Comparison of ENCODE assay signal across 12 cellular contexts in genomic region chr21:46091631-46092025, GRCh38. TPM values are rescaled to one million over a fixed set of nuclear protein-coding genes. Genes with fewer than 3 reads are reported as not detected.
DNase-seq lines count a peak whose midpoint lies in the region; ATAC-seq and TF ChIP-seq lines count a peak whose summit lies in the region.
"Had no signal": no experiment of that assay in that cellular context is flagged by ENCODE, and none has a peak within 500 bp of the region (broad histone marks: within the 10 kb centered on the region; RNA-seq: fewer than 3 reads in every experiment).

No MANE protein-coding gene starts in this region.

- peak overlapping the region; percentile 98 for H2BK120ac ChIP-seq in IMR-90 (ENCODE audit: low read depth, low read length)

- H3K4ac ChIP-seq in IMR-90 (ENCODE audit: low read depth, low read length), result peak overlapping the region; percentile 99

- H3K4me3 Mint-ChIP-seq in natural killer cell treated with Interleukin-12 subunit alpha and Interleukin-12 subunit beta and Interleukin-15 and Interleukin-18, amount 100 ng/mL, for 72 hours, result no peak overlapping the region
- H3K4me3 Mint-ChIP-seq: activated CD8-positive, alpha-beta T cell treated with anti-CD3 and anti-CD28 coated beads for 36 hours; activated naive CD4-positive, alpha-beta T cell treated with anti-CD3 and anti-CD28 coated beads, Interleukin-2, amount 50 U/mL, for 24 hours; stimulated activated naive B cell treated with anti-CD40 and anti-IgM and Interleukin-4, amounts not matched to agents 10 μg/mL and 1 μg/mL and 100 μg/mL, for 72 hours had no signal

- peak overlapping the region; percentile 83 for H3K18ac ChIP-seq in IMR-90 (ENCODE audit: low read depth, low read length)

- H2AFZ ChIP-seq in IMR-90 (replicated peaks; ENCODE audit: low read length, poor library complexity), result peak overlapping the region; percentile 76

- peaks cover 18% of the 10 kb centered on the region for H3K9me3 Mint-ChIP-seq in natural killer cell treated with Interleukin-12 subunit alpha and Interleukin-12 subunit beta and Interleukin-15 and Interleukin-18, amount 100 ng/mL, for 72 hours

- peak overlapping the region; percentile 92 for H2AK9ac ChIP-seq in IMR-90 (replicated peaks; ENCODE audit: low read depth, low read length, poor library complexity)

- H3K56ac ChIP-seq in IMR-90 (ENCODE audit: extremely low read depth, insufficient read depth, low read length), result peak overlapping the region; percentile 94

- H2BK5ac ChIP-seq in IMR-90 (ENCODE audit: low read depth, low read length, poor library complexity, severe bottlenecking), result peak overlapping the region; percentile 87

- TF ChIP-seq POLR2A in IMR-90 (IDR thresholded peaks at IDR 0.05; ENCODE audit: low read depth, low read length), result no peak; the same call in 1 of the 2 replicates
- TF ChIP-seq POLR2A in esophagus muscularis mucosa (IDR thresholded peaks at IDR 0.05; ENCODE audit: low read depth), result no peak
- TF ChIP-seq POLR2A in tibial nerve (IDR thresholded peaks at IDR 0.05), result no peak

- peaks cover 5 to 7% of the 10 kb centered on the region in 2 donors for H3K4me1 Mint-ChIP-seq in natural killer cell treated with Interleukin-12 subunit alpha and Interleukin-12 subunit beta and Interleukin-15 and Interleukin-18, amount 100 ng/mL, for 72 hours (ENCODE audit: low read depth in 2 of 2)
- H3K4me1 Mint-ChIP-seq: activated naive CD4-positive, alpha-beta T cell treated with anti-CD3 and anti-CD28 coated beads, Interleukin-2, amount 50 U/mL, for 24 hours had no signal

- H3K27me3 ChIP-seq in IMR-90 (ENCODE audit: control insufficient read depth, insufficient read depth, low read length) (no peaks in the 10 kb centered on the region), esophagus muscularis mucosa (no peaks in the 10 kb centered on the region), tibial nerve (no peaks in the 10 kb centered on the region)

- peak overlapping the region; percentile 96 for H2BK20ac ChIP-seq in IMR-90 (ENCODE audit: low read depth, low read length)

- peaks cover 13 to 23% of the 10 kb centered on the region in 2 donors for H3K27me3 Mint-ChIP-seq in natural killer cell treated with Interleukin-12 subunit alpha and Interleukin-12 subunit beta and Interleukin-15 and Interleukin-18, amount 100 ng/mL, for 72 hours
- H3K27me3 Mint-ChIP-seq: activated CD8-positive, alpha-beta T cell treated with anti-CD3 and anti-CD28 coated beads for 36 hours; activated naive CD4-positive, alpha-beta T cell treated with anti-CD3 and anti-CD28 coated beads, Interleukin-2, amount 50 U/mL, for 24 hours had no signal

- H3K23ac ChIP-seq in IMR-90 (ENCODE audit: low read depth, low read length), result peak overlapping the region; percentile 66

- H3K4me3 ChIP-seq in IMR-90 (ENCODE audit: insufficient read depth, low read depth, low read length) (no peak overlapping the region; the same call in 1 of the 2 replicates), esophagus muscularis mucosa (peak overlapping the region; percentile 34 to 51 (median 37)), tibial nerve (no peak overlapping the region)

- POLR2A ChIA-PET in IMR-90 (lab: Charles Lee; ENCODE audit: unreplicated experiment), result interaction anchor here (1.2 to 1.3 kb wide), 3 partner anchors 13 to 118 kb away, joined by 4 to 6 read pairs (median 5); no protein-coding TSS in a partner anchor

- H3K36me3 ChIP-seq in IMR-90 (ENCODE audit: control insufficient read depth, insufficient read depth, low read length) (no peaks in the 10 kb centered on the region), esophagus muscularis mucosa (no peaks in the 10 kb centered on the region), tibial nerve (no peaks in the 10 kb centered on the region)

- DNase-seq in IMR-90 (peak; percentile 74), esophagus muscularis mucosa (ENCODE audit: extremely low spot score) (no peak), tibial nerve (ENCODE audit: low spot score in 2 of 2) (no peak), left colon (no peak)
- DNase-seq in natural killer cell treated with Interleukin-12 subunit alpha and Interleukin-12 subunit beta and Interleukin-15 and Interleukin-18, amount 100 ng/mL, for 72 hours (ENCODE audit: low spot score), result peak; percentile 20
- DNase-seq in stimulated activated CD4-positive, alpha-beta T cell treated with anti-CD3 and anti-CD28 coated beads, Interleukin-4, amount 100 ng/mL, for 24 hours, result no peak
- no peak for DNase-seq in stimulated activated CD4-positive, alpha-beta T cell treated with anti-CD3 and anti-CD28 coated beads, Interleukin-4, amount 100 ng/mL, for 4 hours
- DNase-seq: activated CD8-positive, alpha-beta T cell treated with anti-CD3 and anti-CD28 coated beads for 36 hours; NCI-H1105; NCI-H510A; stimulated activated naive B cell treated with anti-CD40 and anti-IgM and Interleukin-4, amounts not matched to agents 10 μg/mL and 1 μg/mL and 100 μg/mL, for 72 hours had no signal

- no CpG with 5 or more reads among the region's 8 CpGs for WGBS in IMR-90 (ENCODE audit: extremely low coverage in 2 of 2, insufficient read length in 1 of 2), 2 experiments
- WGBS in esophagus muscularis mucosa, result 60% methylated on average over 8 of the region's 8 CpGs
- 89 to 90% methylated on average over 8 of the region's 8 CpGs for WGBS in tibial nerve, 2 donors

- CTCF ChIA-PET in IMR-90 (lab: Yijun Ruan, JAX), result no interaction called here

- peaks cover 2 to 49% of the 10 kb centered on the region in 2 experiments; a peak in 3 of 4 replicates for H3K79me1 ChIP-seq in IMR-90 (ENCODE audit: low read depth in 1 of 2, low read length in 2 of 2)

- TF ChIP-seq CTCF in IMR-90 (conservative IDR thresholded peaks at IDR 0.05; ENCODE audit: low read depth, low read length) (no peak), esophagus muscularis mucosa (IDR thresholded peaks at IDR 0.05) (no peak), tibial nerve (IDR thresholded peaks at IDR 0.05) (no peak)

- peak overlapping the region; percentile 100 for H2AK5ac ChIP-seq in IMR-90 (ENCODE audit: low read depth, low read length)

- H2BK15ac ChIP-seq in IMR-90 (ENCODE audit: low read depth, low read length), result peak overlapping the region; percentile 89

- peak overlapping the region; percentile 98 for H4K91ac ChIP-seq in IMR-90 (ENCODE audit: insufficient read depth, low read depth, low read length)

- H3K14ac ChIP-seq in IMR-90 (replicated peaks; ENCODE audit: low read depth, low read length), result peak overlapping the region; percentile 95

- H3K9me3 ChIP-seq in IMR-90 (ENCODE audit: control insufficient read depth, insufficient read depth, low read length) (no peaks in the 10 kb centered on the region), esophagus muscularis mucosa (peaks cover 0 to 4% (median 0%) of the 10 kb centered on the region in 4 donors), tibial nerve (peaks cover 0 to 29% (median 3%) of the 10 kb centered on the region in 4 donors)

- dilution Hi-C loops in IMR-90 (cut with HindIII; ENCODE audit: low sequenced_read_pairs, unreplicated experiment), result no loop called here

- ATAC-seq in IMR-90 (ENCODE audit: low read depth) (peak; percentile 46), left colon (no peak)
- ATAC-seq in natural killer cell treated with Interleukin-12 subunit alpha and Interleukin-12 subunit beta and Interleukin-15 and Interleukin-18, amount 100 ng/mL, for 72 hours, result no peak
- ATAC-seq: activated CD8-positive, alpha-beta T cell treated with anti-CD3 and anti-CD28 coated beads for 36 hours; stimulated activated naive B cell treated with anti-CD40 and anti-IgM and Interleukin-4, amounts not matched to agents 10 μg/mL and 1 μg/mL and 100 μg/mL, for 72 hours had no signal

- in situ Hi-C loops in IMR-90 (cut with MboI; ENCODE audit: low sequenced_read_pairs), result loop anchor here (5.0 kb wide), 1 partner anchor 119 kb away; no protein-coding TSS in a partner anchor

- 0 out of 2 replicates have a peak, but pooled peaks cover 3% of the 10 kb centered on the region for H4K20me1 ChIP-seq in IMR-90 (ENCODE audit: insufficient read depth, low read length)

- H3K27ac Mint-ChIP-seq in natural killer cell treated with Interleukin-12 subunit alpha and Interleukin-12 subunit beta and Interleukin-15 and Interleukin-18, amount 100 ng/mL, for 72 hours, result no peak overlapping the region
- H3K27ac Mint-ChIP-seq: activated CD8-positive, alpha-beta T cell treated with anti-CD3 and anti-CD28 coated beads for 36 hours; activated naive CD4-positive, alpha-beta T cell treated with anti-CD3 and anti-CD28 coated beads, Interleukin-2, amount 50 U/mL, for 24 hours; stimulated activated naive B cell treated with anti-CD40 and anti-IgM and Interleukin-4, amounts not matched to agents 10 μg/mL and 1 μg/mL and 100 μg/mL, for 72 hours had no signal

- TF ChIP-seq EP300 in esophagus muscularis mucosa (IDR thresholded peaks at IDR 0.05) (no peak), tibial nerve (IDR thresholded peaks at IDR 0.05) (no peak)

- peaks cover 11% of the 10 kb centered on the region for H3K36me3 Mint-ChIP-seq in natural killer cell treated with Interleukin-12 subunit alpha and Interleukin-12 subunit beta and Interleukin-15 and Interleukin-18, amount 100 ng/mL, for 72 hours
- H3K36me3 Mint-ChIP-seq: activated naive CD4-positive, alpha-beta T cell treated with anti-CD3 and anti-CD28 coated beads, Interleukin-2, amount 50 U/mL, for 24 hours; stimulated activated naive B cell treated with anti-CD40 and anti-IgM and Interleukin-4, amounts not matched to agents 10 μg/mL and 1 μg/mL and 100 μg/mL, for 72 hours had no signal

- peak overlapping the region; percentile 72 for H4K5ac ChIP-seq in IMR-90 (ENCODE audit: low read depth, low read length)

- no peak for TF ChIP-seq RAD21 in IMR-90 (IDR thresholded peaks at IDR 0.05; ENCODE audit: low read length)

- H3K4me1 ChIP-seq in IMR-90 (ENCODE audit: control insufficient read depth, insufficient read depth, low read length), result peaks cover 18% of the 10 kb centered on the region
- H3K4me1 ChIP-seq in esophagus muscularis mucosa, result peaks cover 18 to 60% (median 55%) of the 10 kb centered on the region in 4 donors
- H3K4me1 ChIP-seq in tibial nerve, result peaks cover 0 to 21% (median 3%) of the 10 kb centered on the region in 4 donors

- intact Hi-C loops in IMR-90 (cut with micrococcal nuclease) (loop anchor here (1.0 kb wide), 2 partner anchors 42 to 63 kb away; no protein-coding TSS in a partner anchor), esophagus muscularis mucosa (cut with DNase I) (no loop called here), left colon (cut with DNase I, micrococcal nuclease) (no loop called here)

- peaks cover 21% of the 10 kb centered on the region for H3K9me1 ChIP-seq in IMR-90 (ENCODE audit: insufficient read depth, low read length)

- peak overlapping the region; percentile 70 to 90 for H4K8ac ChIP-seq in IMR-90 (ENCODE audit: low read depth in 2 of 2, low read length in 2 of 2)

- peak overlapping the region; percentile 69 for H3K4me2 ChIP-seq in IMR-90 (ENCODE audit: low read depth, low read length)

- peak overlapping the region; percentile 65 for H3K9ac ChIP-seq in IMR-90 (ENCODE audit: low read depth, low read length)

- BruUV-seq in IMR-90 (replicated peaks; lab: Mats Ljungman, UMichigan), result no TSS peak

- peak overlapping the region; percentile 92 for H3K27ac ChIP-seq in IMR-90 (ENCODE audit: insufficient read depth, low read length)
- peak overlapping the region; percentile 99 to 100 (median 99) for H3K27ac ChIP-seq in esophagus muscularis mucosa (replicated peaks in 1 of 4)
- H3K27ac ChIP-seq in tibial nerve, result peak overlapping the region; percentile 76 to 89 (median 85)

RNA-seq across cellular contexts. Expression of gene COL6A2, which starts 6.3 kb away (rescaled TPM):
- total RNA-seq in IMR-90 (2012; rRNA removed), result 208 and 222 TPM in 2 replicates
- 1,065 and 1,165 TPM in 2 replicates for polyA plus RNA-seq in IMR-90 (2012; rRNA removed)
- 753 and 1,846 TPM in 2 replicates for polyA plus RNA-seq in IMR-90 (2012; cell fraction: cytosol; rRNA removed)
- 2,830 and 5,552 TPM in 2 replicates for polyA plus RNA-seq in IMR-90 (2012; cell fraction: nucleus; rRNA removed; ENCODE audit: low replicate concordance)
- 1,000 to 10,000 TPM in 2 of 4 donors, 100 to 1,000 TPM in 2; 942 to 1,525 (median 1,202) TPM for total RNA-seq in esophagus muscularis mucosa
- 1 to 10 TPM in 1 of 2 donors, under 1 TPM in 1; 0.88 to 4.2 TPM for total RNA-seq in natural killer cell treated with Interleukin-12 subunit alpha and Interleukin-12 subunit beta and Interleukin-15 and Interleukin-18, amount 100 ng/mL, for 72 hours
- 1,000 to 10,000 TPM in 1 of 4 donors, 100 to 1,000 TPM in 3; 470 to 1,210 (median 744) TPM for total RNA-seq in tibial nerve
- total RNA-seq in left colon, result 100 to 1,000 TPM in 1 of 2 donors, 10 to 100 TPM in 1; 65.5 to 193 TPM

Comparison
In these comparisons a context has a peak if more than half of its experiments do, and no peak if none do; other contexts are left out.
1. DNase-seq: peak in IMR-90 (single experiment) and natural killer cell treated with Interleukin-12 subunit alpha and Interleukin-12 subunit beta and Interleukin-15 and Interleukin-18, amount 100 ng/mL, for 72 hours (single experiment); none in esophagus muscularis mucosa (single experiment), tibial nerve (0 of 2), stimulated activated CD4-positive, alpha-beta T cell treated with anti-CD3 and anti-CD28 coated beads, Interleukin-4, amount 100 ng/mL, for 24 hours (single experiment), stimulated activated CD4-positive, alpha-beta T cell treated with anti-CD3 and anti-CD28 coated beads, Interleukin-4, amount 100 ng/mL, for 4 hours (0 of 2) and left colon (0 of 2).
2. H3K4me3 ChIP-seq: peak in esophagus muscularis mucosa (4 of 4); none in IMR-90 (single experiment) and tibial nerve (0 of 4).
3. RNA of gene COL6A2, which starts 6.3 kb away (total RNA-seq): 942 to 1,525 TPM in esophagus muscularis mucosa, 470 to 1,210 TPM in tibial nerve, 208 to 222 TPM in IMR-90 and 65.5 to 193 TPM in left colon; 0.88 to 4.2 TPM in natural killer cell treated with Interleukin-12 subunit alpha and Interleukin-12 subunit beta and Interleukin-15 and Interleukin-18, amount 100 ng/mL, for 72 hours; every median in the first group is over 10 times any median in the second.
4. Peak in every context shown above with its lines, with median percentiles within 50 percentile points of each other: H3K27ac ChIP-seq.